Comparison of ENCODE assay signal across 10 cellular contexts in genomic region chr22:41535244-41535643, GRCh38. TPM values are rescaled to one million over a fixed set of nuclear protein-coding genes. Genes with fewer than 3 reads are reported as not detected.
DNase-seq lines count a peak whose midpoint lies in the region; TF ChIP-seq lines count a peak whose summit lies in the region.
"Had no signal": no experiment of that assay in that cellular context is flagged by ENCODE, and none has a peak within 500 bp of the region (broad histone marks: within the 10 kb centered on the region; RNA-seq: fewer than 3 reads in every experiment).

No MANE protein-coding gene starts in this region.

- no peak overlapping the region for H3K18ac ChIP-seq in mesendoderm (ENCODE audit: low read length)

- H3K9me3 Mint-ChIP-seq in brain: no peaks in the 10 kb centered on the region

- H3K4me1 ChIP-seq in mesendoderm (ENCODE audit: control insufficient read depth, low read depth, low read length): no peaks in the 10 kb centered on the region
- H3K4me1 ChIP-seq in HAP-1: no peaks in the 10 kb centered on the region

- H3K27me3 ChIP-seq in mesendoderm (ENCODE audit: insufficient read depth, low read length, poor library complexity) (no peaks in the 10 kb centered on the region), HAP-1 (ENCODE audit: low read depth) (no peaks in the 10 kb centered on the region)
- H3K27me3 ChIP-seq: right atrium auricular region had no signal

- peak overlapping the region in 3 of 5 experiments; percentile 24 to 89 (median 40) for H3K27ac Mint-ChIP-seq in brain

- WGBS in mesendoderm (ENCODE audit: extremely low coverage, insufficient coverage, low lambda C conversion rate): no CpG with 5 or more reads among the region's 5 CpGs

- H3K36me3 ChIP-seq in mesendoderm (ENCODE audit: control insufficient read depth, insufficient read depth, low read length) (peaks cover 4% of the 10 kb centered on the region), HAP-1 (replicated peaks) (peaks cover 61% of the 10 kb centered on the region)

- H3K9me3 ChIP-seq in HAP-1: no peaks in the 10 kb centered on the region
- H3K9me3 ChIP-seq: right atrium auricular region had no signal

- no peak overlapping the region for H3K4ac ChIP-seq in mesendoderm (ENCODE audit: low read depth, low read length)

- H2BK120ac ChIP-seq in mesendoderm (ENCODE audit: low read depth, low read length): no peak overlapping the region

- no peak overlapping the region for H3K9ac ChIP-seq in mesendoderm (ENCODE audit: low read length)

- H3K79me1 ChIP-seq in mesendoderm (ENCODE audit: low read length): peaks cover 4% of the 10 kb centered on the region

- no peak overlapping the region for H3K27ac ChIP-seq in mesendoderm (ENCODE audit: low read depth, low read length)
- H3K27ac ChIP-seq: right atrium auricular region had no signal

- H3K23ac ChIP-seq in mesendoderm (ENCODE audit: low read length): no peak overlapping the region

- H3K4me3 Mint-ChIP-seq in brain: no peak overlapping the region

- H4K5ac ChIP-seq in mesendoderm (ENCODE audit: low read length): no peak overlapping the region

- no peak overlapping the region for H3K4me2 ChIP-seq in mesendoderm (ENCODE audit: low read length)

- H2BK15ac ChIP-seq in mesendoderm (replicated peaks; ENCODE audit: low read depth): no peak overlapping the region

- no peak overlapping the region for H3K4me3 ChIP-seq in mesendoderm (ENCODE audit: low read length)
- no peak overlapping the region for H3K4me3 ChIP-seq in HAP-1
- H3K4me3 ChIP-seq: right atrium auricular region had no signal

- no peak overlapping the region for H3K56ac ChIP-seq in mesendoderm (ENCODE audit: low read length)

- peaks cover 4% of the 10 kb centered on the region for H3K27me3 Mint-ChIP-seq in brain

- peak in 1 of 2 experiments; percentile 30 for TF ChIP-seq CTCF in brain (conservative IDR thresholded peaks at IDR 0.05)

- H2AK5ac ChIP-seq in mesendoderm (ENCODE audit: low read length): no peak overlapping the region

- H2BK5ac ChIP-seq in mesendoderm (ENCODE audit: low read length): no peak overlapping the region

- H3K36me3 Mint-ChIP-seq in brain: peaks cover 33% of the 10 kb centered on the region

- peak; percentile 52 for DNase-seq in DMS 273 (lab: John Stamatoyannopoulos, UW; ENCODE audit: unreplicated experiment)
- DNase-seq in DMS 273 treated with DMSO at 0.1 percent for 48 hours (lab: John Stamatoyannopoulos, UW): no peak
- DNase-seq in Kasumi-1 (lab: John Stamatoyannopoulos, UW): peak; percentile 26 to 39
- DNase-seq in mesendoderm: peak; percentile 67
- no peak for DNase-seq in HAP-1 (ENCODE audit: low spot score in 2 of 2)
- DNase-seq in T-helper 2 cell: no peak
- DNase-seq in activated CD4-positive, alpha-beta T cell treated with anti-CD3 and anti-CD28 coated beads for 48 hours: no peak
- DNase-seq: NCI-H1105 treated with DMSO at 0.1 percent for 48 hours had no signal

- H4K8ac ChIP-seq in mesendoderm (ENCODE audit: low read depth, low read length): no peak overlapping the region

- in situ Hi-C loops in HAP-1 (cut with MboI; ENCODE audit: low sequenced_read_pairs): no loop called here

- no peaks in the 10 kb centered on the region for H3K79me2 ChIP-seq in mesendoderm (ENCODE audit: control insufficient read depth, insufficient read depth, low read length)

- peaks cover 16% of the 10 kb centered on the region for H3K4me1 Mint-ChIP-seq in brain

RNA-seq across cellular contexts. Expression of gene POLR3H, which starts 9.0 kb away (rescaled TPM):
- polyA plus RNA-seq in brain (ENCODE audit: insufficient read depth, low read depth, low replicate concordance): 39.3 TPM
- polyA plus RNA-seq in mesendoderm (2013, experiment 1 of 2): 25.5 TPM
- polyA plus RNA-seq in mesendoderm (2013, experiment 2 of 2): 24.3 TPM

RNA-seq across cellular contexts. Expression of gene CSDC2, which starts 25.6 kb away (rescaled TPM):
- 9.6 TPM for polyA plus RNA-seq in brain (ENCODE audit: insufficient read depth, low read depth, low replicate concordance)
- 2.6 TPM for polyA plus RNA-seq in mesendoderm (2013, experiment 1 of 2)
- polyA plus RNA-seq in mesendoderm (2013, experiment 2 of 2): 2.4 TPM

RNA-seq across cellular contexts. Expression of gene PMM1, which starts 54.4 kb away (rescaled TPM):
- 65.2 TPM for polyA plus RNA-seq in brain (ENCODE audit: insufficient read depth, low read depth, low replicate concordance)
- 6.4 TPM for polyA plus RNA-seq in mesendoderm (2013, experiment 1 of 2)
- 6.6 TPM for polyA plus RNA-seq in mesendoderm (2013, experiment 2 of 2)

Comparison
In these comparisons a context has a peak if more than half of its experiments do, and no peak if none do; other contexts are left out.
1. DNase-seq: peak in DMS 273 (single experiment), Kasumi-1 (2 of 2) and mesendoderm (single experiment); none in DMS 273 treated with DMSO at 0.1 percent for 48 hours (single experiment), HAP-1 (0 of 2), T-helper 2 cell (0 of 5) and activated CD4-positive, alpha-beta T cell treated with anti-CD3 and anti-CD28 coated beads for 48 hours (single experiment).